10 cellular contexts compared by ENCODE assay signal in the genomic region with DNA sequence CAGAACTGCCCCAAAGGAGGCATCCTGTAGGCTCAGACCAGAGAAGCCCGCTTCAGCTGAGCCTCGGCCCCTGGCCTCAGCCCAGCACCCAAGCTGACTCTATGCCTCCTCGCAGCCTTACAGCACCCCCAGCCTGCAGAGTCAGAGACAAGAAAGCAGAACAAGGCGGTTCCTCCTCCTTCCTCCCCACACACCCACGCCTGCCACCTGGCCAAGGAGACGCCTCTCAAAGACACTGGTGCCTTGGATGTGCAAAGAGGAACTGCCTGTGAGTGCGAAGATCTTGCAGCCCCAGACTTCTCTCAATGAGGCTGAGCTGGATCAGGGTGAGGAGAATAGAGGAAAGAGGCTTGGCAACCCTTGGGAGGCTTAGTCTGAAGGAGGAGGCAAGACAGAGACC.
DNase-seq lines count a peak whose midpoint lies in the region; ATAC-seq, FAIRE-seq and TF ChIP-seq lines count a peak whose summit lies in the region.
"Had no signal": no experiment of that assay in that cellular context is flagged by ENCODE, and none has a peak within 500 bp of the region (broad histone marks: within the 10 kb centered on the region; RNA-seq: fewer than 3 reads in every experiment).

No MANE protein-coding gene starts in this region.

- RAD21 ChIA-PET in GM12878 (lab: Charles Lee; ENCODE audit: unreplicated experiment) = interaction anchor here (1.6 kb wide), 1 partner anchor 55 kb away, joined by 4 read pairs; no protein-coding TSS in a partner anchor

- no peaks in the 10 kb centered on the region for H3K36me3 Mint-ChIP-seq in activated CD4-positive, alpha-beta memory T cell treated with anti-CD3 and anti-CD28 coated beads for 36 hours
- no peaks in the 10 kb centered on the region for H3K36me3 Mint-ChIP-seq in activated CD4-positive, alpha-beta memory T cell treated with anti-CD3 and anti-CD28 coated beads, Interleukin-2, amount 10 ng/mL, durations not matched to agents 7 days and 5 days (ENCODE audit: low read depth)
- no peaks in the 10 kb centered on the region for H3K36me3 Mint-ChIP-seq in stimulated activated memory B cell treated with anti-CD40 and anti-IgM and Interleukin-4, amounts not matched to agents 10 μg/mL and 1 μg/mL and 100 μg/mL, for 72 hours
- no peaks in the 10 kb centered on the region for H3K36me3 Mint-ChIP-seq in osteocyte (ENCODE audit: unreplicated experiment)

- H3K36me3 ChIP-seq in GM12878 (ENCODE audit: control insufficient read depth in 2 of 2, insufficient read depth in 2 of 2, low read length in 1 of 2) = no peaks in the 10 kb centered on the region

- H3K27ac ChIP-seq in GM12878 (ENCODE audit: control insufficient read depth, insufficient read depth) = no peak overlapping the region

- no peak overlapping the region for H3K4me2 ChIP-seq in GM12878 (ENCODE audit: control insufficient read depth, insufficient read depth)

- in situ Hi-C loops in GM12878 (cut with MboI) = no loop called here

- no peak overlapping the region for H3K9ac ChIP-seq in GM12878 (ENCODE audit: control insufficient read depth, insufficient read depth, low read length)

- SMC1A ChIA-PET in GM12878 (lab: Charles Lee; ENCODE audit: uncharacterized antibody, unreplicated experiment) = interaction anchor here (1.3 kb wide), 1 partner anchor 54 kb away, joined by 3 read pairs; no protein-coding TSS in a partner anchor

- no peaks in the 10 kb centered on the region for H3K9me3 ChIP-seq in GM12878 (replicated peaks; ENCODE audit: control insufficient read depth, insufficient read depth, low read length)

- intact Hi-C loops in activated CD4-positive, alpha-beta memory T cell treated with anti-CD3 and anti-CD28 coated beads for 36 hours (cut with micrococcal nuclease) = no loop called here
- intact Hi-C loops in GM12878 (cut with micrococcal nuclease; ENCODE audit: unreplicated experiment) = no loop called here

- FAIRE-seq in GM12878 (lab: Jason Lieb, UNC) = peak; percentile 13
- FAIRE-seq: endothelial cell of umbilical vein had no signal

- POLR2A ChIA-PET in activated CD4-positive, alpha-beta memory T cell treated with anti-CD3 and anti-CD28 coated beads for 36 hours (lab: Charles Lee) = no interaction called here
- POLR2A ChIA-PET in activated CD4-positive, alpha-beta memory T cell treated with anti-CD3 and anti-CD28 coated beads, Interleukin-2, amount 10 ng/mL, durations not matched to agents 7 days and 5 days (lab: Charles Lee) = no interaction called here
- POLR2A ChIA-PET in GM12878 (lab: Charles Lee) = no interaction called here

- DNase-seq in activated CD4-positive, alpha-beta memory T cell treated with anti-CD3 and anti-CD28 coated beads for 36 hours = peak; percentile 31
- no peak for DNase-seq in activated CD4-positive, alpha-beta memory T cell treated with anti-CD3 and anti-CD28 coated beads, Interleukin-2, amount 10 ng/mL, durations not matched to agents 7 days and 5 days
- DNase-seq in GM12878 (ENCODE audit: low read depth, low spot score) (peak; percentile 13), NCI-H128 (lab: John Stamatoyannopoulos, UW; ENCODE audit: unreplicated experiment) (no peak), osteocyte (ENCODE audit: extremely low spot score, unreplicated experiment) (no peak), NCI-H510A (lab: John Stamatoyannopoulos, UW) (no peak)
- DNase-seq: NCI-H2029 treated with DMSO at 0.1 percent for 48 hours had no signal

- H3K27me3 ChIP-seq in GM12878 (replicated peaks in 1 of 2; ENCODE audit: control insufficient read depth in 2 of 2, insufficient read depth in 2 of 2, low read length in 1 of 2) = peaks cover 3 to 7% of the 10 kb centered on the region in 2 experiments; a peak in 3 of 4 replicates

- no peak overlapping the region for H3K27ac Mint-ChIP-seq in activated CD4-positive, alpha-beta memory T cell treated with anti-CD3 and anti-CD28 coated beads for 36 hours
- no peak overlapping the region for H3K27ac Mint-ChIP-seq in activated CD4-positive, alpha-beta memory T cell treated with anti-CD3 and anti-CD28 coated beads, Interleukin-2, amount 10 ng/mL, durations not matched to agents 7 days and 5 days
- H3K27ac Mint-ChIP-seq in stimulated activated memory B cell treated with anti-CD40 and anti-IgM and Interleukin-4, amounts not matched to agents 10 μg/mL and 1 μg/mL and 100 μg/mL, for 72 hours = peak overlapping the region; percentile 28
- no peak overlapping the region for H3K27ac Mint-ChIP-seq in osteocyte (ENCODE audit: unreplicated experiment)

- peaks cover 12% of the 10 kb centered on the region for H3K4me1 ChIP-seq in GM12878 (ENCODE audit: control insufficient read depth, insufficient read depth, low read length)

- TF ChIP-seq RAD21 in GM12878 (IDR thresholded peaks at IDR 0.05; ENCODE audit: insufficient read depth, low read depth, low read length) = no peak

- H4K20me1 ChIP-seq in GM12878 (ENCODE audit: control insufficient read depth, insufficient read depth) = peaks cover 6% of the 10 kb centered on the region; the same call in 1 of the 2 replicates

- no TSS peak for BruUV-seq in GM12878 (replicated peaks; lab: Mats Ljungman, UMichigan)

- WGBS in GM12878 (ENCODE audit: insufficient coverage, insufficient replicate concordance, low lambda C conversion rate, missing lambda C conversion rate) = 3% methylated on average over 7 of the region's 7 CpGs

- H3K9me3 Mint-ChIP-seq in activated CD4-positive, alpha-beta memory T cell treated with anti-CD3 and anti-CD28 coated beads for 36 hours = no peaks in the 10 kb centered on the region
- H3K9me3 Mint-ChIP-seq in activated CD4-positive, alpha-beta memory T cell treated with anti-CD3 and anti-CD28 coated beads, Interleukin-2, amount 10 ng/mL, durations not matched to agents 7 days and 5 days = no peaks in the 10 kb centered on the region
- no peaks in the 10 kb centered on the region for H3K9me3 Mint-ChIP-seq in stimulated activated memory B cell treated with anti-CD40 and anti-IgM and Interleukin-4, amounts not matched to agents 10 μg/mL and 1 μg/mL and 100 μg/mL, for 72 hours
- no peaks in the 10 kb centered on the region for H3K9me3 Mint-ChIP-seq in osteocyte (ENCODE audit: unreplicated experiment)

- ATAC-seq in HG03159 (IDR thresholded peaks at IDR 0.05; ENCODE audit: unreplicated experiment) = peak; percentile 68
- peak; percentile 88 for ATAC-seq in GM12878
- ATAC-seq in stimulated activated memory B cell treated with anti-CD40 and anti-IgM and Interleukin-4, amounts not matched to agents 10 μg/mL and 1 μg/mL and 100 μg/mL, for 72 hours = peak; percentile 99

- TF ChIP-seq CTCF in GM12878 (IDR thresholded peaks at IDR 0.05 in 2 of 3, conservative IDR thresholded peaks at IDR 0.05 in 1 of 3; ENCODE audit: control insufficient read depth in 2 of 3, extremely low read depth in 1 of 3, insufficient read depth in 1 of 3, low read depth in 3 of 3, low read length in 3 of 3) (no peak), osteocyte (IDR thresholded peaks at IDR 0.05) (no peak)

- peaks cover 14% of the 10 kb centered on the region for H3K27me3 Mint-ChIP-seq in activated CD4-positive, alpha-beta memory T cell treated with anti-CD3 and anti-CD28 coated beads for 36 hours
- peaks cover 53% of the 10 kb centered on the region for H3K27me3 Mint-ChIP-seq in activated CD4-positive, alpha-beta memory T cell treated with anti-CD3 and anti-CD28 coated beads, Interleukin-2, amount 10 ng/mL, durations not matched to agents 7 days and 5 days
- peaks cover 12% of the 10 kb centered on the region for H3K27me3 Mint-ChIP-seq in stimulated activated memory B cell treated with anti-CD40 and anti-IgM and Interleukin-4, amounts not matched to agents 10 μg/mL and 1 μg/mL and 100 μg/mL, for 72 hours
- H3K27me3 Mint-ChIP-seq in osteocyte (ENCODE audit: unreplicated experiment) = peaks cover 54% of the 10 kb centered on the region

- no peaks in the 10 kb centered on the region for H3K79me2 ChIP-seq in GM12878 (ENCODE audit: control insufficient read depth, insufficient read depth, low read length)

- no peak overlapping the region for H3K4me3 ChIP-seq in GM12878

- CTCF ChIA-PET in activated CD4-positive, alpha-beta memory T cell treated with anti-CD3 and anti-CD28 coated beads for 36 hours (lab: Charles Lee) = interaction anchor here (0.6 kb wide), 1 partner anchor 95 kb away, joined by 3 read pairs; no protein-coding TSS in a partner anchor
- CTCF ChIA-PET in activated CD4-positive, alpha-beta memory T cell treated with anti-CD3 and anti-CD28 coated beads, Interleukin-2, amount 10 ng/mL, durations not matched to agents 7 days and 5 days (lab: Charles Lee) = interaction anchor here (2.0 kb wide), 1 partner anchor 24 kb away, joined by 5 read pairs; no protein-coding TSS in a partner anchor
- CTCF ChIA-PET in GM12878 (lab: Yijun Ruan, JAX) = no interaction called here

- H3K4me3 Mint-ChIP-seq in activated CD4-positive, alpha-beta memory T cell treated with anti-CD3 and anti-CD28 coated beads for 36 hours = no peak overlapping the region
- no peak overlapping the region for H3K4me3 Mint-ChIP-seq in activated CD4-positive, alpha-beta memory T cell treated with anti-CD3 and anti-CD28 coated beads, Interleukin-2, amount 10 ng/mL, durations not matched to agents 7 days and 5 days
- no peak overlapping the region for H3K4me3 Mint-ChIP-seq in stimulated activated memory B cell treated with anti-CD40 and anti-IgM and Interleukin-4, amounts not matched to agents 10 μg/mL and 1 μg/mL and 100 μg/mL, for 72 hours
- no peak overlapping the region for H3K4me3 Mint-ChIP-seq in osteocyte (ENCODE audit: unreplicated experiment)

- no peak for TF ChIP-seq EP300 in GM12878 (IDR thresholded peaks at IDR 0.05; ENCODE audit: borderline replicate concordance in 1 of 2, control insufficient read depth in 1 of 2, low read depth in 2 of 2, low read length in 2 of 2)

- H3K4me1 Mint-ChIP-seq in activated CD4-positive, alpha-beta memory T cell treated with anti-CD3 and anti-CD28 coated beads for 36 hours (ENCODE audit: low read depth) = peaks cover 11% of the 10 kb centered on the region
- peaks cover 28% of the 10 kb centered on the region for H3K4me1 Mint-ChIP-seq in activated CD4-positive, alpha-beta memory T cell treated with anti-CD3 and anti-CD28 coated beads, Interleukin-2, amount 10 ng/mL, durations not matched to agents 7 days and 5 days
- H3K4me1 Mint-ChIP-seq in stimulated activated memory B cell treated with anti-CD40 and anti-IgM and Interleukin-4, amounts not matched to agents 10 μg/mL and 1 μg/mL and 100 μg/mL, for 72 hours = peaks cover 31% of the 10 kb centered on the region
- H3K4me1 Mint-ChIP-seq in osteocyte (ENCODE audit: unreplicated experiment) = peaks cover 2% of the 10 kb centered on the region

- no peak overlapping the region for H2AFZ ChIP-seq in GM12878 (ENCODE audit: control insufficient read depth, low read depth, low read length)

- TF ChIP-seq POLR2A in GM12878 (IDR thresholded peaks at IDR 0.05; ENCODE audit: low read depth, low read length) = no peak

TF ChIP-seq in GM12878, 131 proteins besides CTCF, POLR2A, EP300 and RAD21 (continues in another document):
- TF ChIP-seq SMAD1 (IDR thresholded peaks at IDR 0.05; ENCODE audit: low read depth, partially characterized antibody) (no peak), IKZF1 (conservative IDR thresholded peaks at IDR 0.05) (peak; percentile 47; the same call in 1 of the 2 replicates), GATAD2B (conservative IDR thresholded peaks at IDR 0.05; ENCODE audit: low read depth) (no peak), EGR1 (IDR thresholded peaks at IDR 0.05; ENCODE audit: borderline replicate concordance in 1 of 2, low read depth in 2 of 2, low read length in 2 of 2) (peak in 1 of 2 experiments; percentile 95; a peak in 2 of 3 replicates), RBBP5 (conservative IDR thresholded peaks at IDR 0.05) (no peak)

Comparison
In these comparisons a context has a peak if more than half of its experiments do, and no peak if none do; other contexts are left out.
1. DNase-seq: peak in activated CD4-positive, alpha-beta memory T cell treated with anti-CD3 and anti-CD28 coated beads for 36 hours (single experiment) and GM12878 (single experiment); none in activated CD4-positive, alpha-beta memory T cell treated with anti-CD3 and anti-CD28 coated beads, Interleukin-2, amount 10 ng/mL, durations not matched to agents 7 days and 5 days (single experiment), NCI-H128 (single experiment), osteocyte (single experiment) and NCI-H510A (single experiment).
2. Peak in every context shown above with its lines, with median percentiles within 50 percentile points of each other: ATAC-seq.